ENCODE assay signal across 21 cellular contexts in the genomic region with DNA sequence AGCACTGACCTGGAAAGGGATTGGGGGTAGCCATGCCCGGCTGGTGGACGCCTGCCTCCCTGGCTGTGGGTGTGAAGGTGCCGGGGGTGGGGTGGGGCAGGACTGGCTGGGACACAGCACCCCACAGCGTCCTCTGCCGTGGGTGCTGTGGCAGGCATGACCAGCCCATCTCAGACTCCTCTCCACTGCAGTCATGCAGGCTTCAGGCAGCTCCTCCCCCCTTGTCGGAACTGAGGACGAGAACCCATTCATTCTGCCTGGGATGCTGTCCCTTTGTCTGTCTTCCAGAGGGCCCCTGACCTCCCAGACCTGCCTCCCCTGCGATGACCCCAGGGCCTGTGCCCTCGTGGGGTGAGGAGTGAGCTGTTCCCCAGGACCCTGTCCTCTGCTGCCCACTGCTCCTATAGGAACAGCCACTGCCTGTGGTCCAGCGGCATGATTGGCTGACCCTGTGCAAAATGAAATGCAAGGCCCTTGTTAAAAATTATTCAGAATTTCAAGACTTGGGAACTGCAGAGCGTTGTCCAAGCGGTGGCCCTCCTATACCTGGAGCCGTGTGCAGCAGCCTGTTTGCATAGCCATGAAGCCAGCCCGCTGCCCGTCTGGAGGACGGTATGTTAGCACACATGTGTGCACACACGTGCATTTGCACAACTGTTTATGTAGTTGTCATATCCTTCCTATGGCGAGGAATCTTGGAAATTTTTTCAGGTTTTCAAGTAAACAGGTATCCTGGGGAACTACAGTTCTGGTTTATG.
DNase-seq lines count a peak whose midpoint lies in the region; ATAC-seq, FAIRE-seq and TF ChIP-seq lines count a peak whose summit lies in the region.
"Had no signal": no experiment of that assay in that cellular context is flagged by ENCODE, and none has a peak within 500 bp of the region (broad histone marks: within the 10 kb centered on the region; RNA-seq: fewer than 3 reads in every experiment).

No MANE protein-coding gene starts in this region.

- H2BK20ac ChIP-seq in H1 (ENCODE audit: low read length): no peak overlapping the region

- intact Hi-C loops in Right ventricle myocardium superior (cut with DNase I): no loop called here
- intact Hi-C loops in heart right ventricle (cut with DNase I): no loop called here
- intact Hi-C loops in aorta (cut with DNase I): no loop called here

- H3K36me3 ChIP-seq in heart right ventricle (no peaks in the 10 kb centered on the region), H1 (ENCODE audit: control insufficient read depth in 2 of 4, insufficient read depth in 4 of 4, low read length in 3 of 4) (no peaks in the 10 kb centered on the region), neuronal stem cell (replicated peaks in 1 of 2; ENCODE audit: control insufficient read depth in 2 of 2, insufficient read depth in 2 of 2, low read length in 2 of 2) (peaks cover 0 to 2% of the 10 kb centered on the region in 2 donors), aorta (ENCODE audit: control insufficient read depth in 1 of 2, insufficient read depth in 2 of 2, low read length in 1 of 2) (no peaks in the 10 kb centered on the region)
- H3K36me3 ChIP-seq: BLaER1 treated with 17β-estradiol and CSF1 and Interleukin-3, amounts not matched to agents 10 nM and 100 nM had no signal

- H2BK12ac ChIP-seq in H1 (ENCODE audit: low read depth, low read length) (no peak overlapping the region), neuronal stem cell (ENCODE audit: low read length) (no peak overlapping the region)

- H3K27ac ChIP-seq in heart right ventricle (no peak overlapping the region), H1 (ENCODE audit: low read depth, low read length) (no peak overlapping the region), neuronal stem cell (replicated peaks; ENCODE audit: low read length) (no peak overlapping the region), aorta (ENCODE audit: low read depth in 1 of 2, low read length in 2 of 2) (no peak overlapping the region), coronary artery (no peak overlapping the region)
- H3K27ac ChIP-seq: A549, GM23248 had no signal

- POLR2A ChIA-PET in H1 (lab: Charles Lee; ENCODE audit: partially characterized antibody): no interaction called here

- 0 out of 2 replicates have a peak overlapping the region, but pooled peaks have one; percentile 62 for H4K8ac ChIP-seq in H1 (ENCODE audit: extremely low read depth, insufficient read depth, low read length)
- H4K8ac ChIP-seq in neuronal stem cell (ENCODE audit: low read depth, low read length): no peak overlapping the region

- CTCF ChIA-PET in H1 (lab: Charles Lee; ENCODE audit: partially characterized antibody): no interaction called here

- H3K4me1 ChIP-seq in heart right ventricle: no peaks in the 10 kb centered on the region
- H3K4me1 ChIP-seq in H1 (replicated peaks in 1 of 4; ENCODE audit: control insufficient read depth in 3 of 4, insufficient read depth in 4 of 4, low read length in 3 of 4): peaks cover 0 to 8% (median 1%) of the 10 kb centered on the region in 4 experiments; a peak in 2 of 7 replicates
- peaks cover 31 to 51% of the 10 kb centered on the region in 2 donors for H3K4me1 ChIP-seq in neuronal stem cell (ENCODE audit: control insufficient read depth in 2 of 2, insufficient read depth in 1 of 2, low read depth in 1 of 2, low read length in 2 of 2)
- no peaks in the 10 kb centered on the region for H3K4me1 ChIP-seq in aorta (ENCODE audit: control insufficient read depth in 1 of 2, insufficient read depth in 2 of 2, low read length in 2 of 2)
- H3K4me1 ChIP-seq: A549 had no signal

- no peak overlapping the region for H2BK120ac ChIP-seq in H1 (replicated peaks; ENCODE audit: low read depth, low read length)
- no peak overlapping the region for H2BK120ac ChIP-seq in neuronal stem cell (ENCODE audit: low read depth, low read length)

- H3K79me2 ChIP-seq in H1 (ENCODE audit: control insufficient read depth in 1 of 2, insufficient read depth in 2 of 2, low read length in 2 of 2): no peaks in the 10 kb centered on the region

- 0 out of 2 replicates have a peak, but pooled peaks cover 2% of the 10 kb centered on the region for H3K23me2 ChIP-seq in H1 (ENCODE audit: low read depth, low read length)

- no peak overlapping the region for H2BK15ac ChIP-seq in H1 (ENCODE audit: low read length)
- H2BK15ac ChIP-seq in neuronal stem cell (ENCODE audit: low read length): peak overlapping the region; percentile 37

- H2AK5ac ChIP-seq in H1 (ENCODE audit: low read depth, low read length) (no peak overlapping the region), neuronal stem cell (ENCODE audit: low read depth, low read length) (peak overlapping the region; percentile 86)

- H3K4me3 ChIP-seq in heart right ventricle (no peak overlapping the region), H1 (ENCODE audit: extremely low read depth in 1 of 4, insufficient read depth in 2 of 4, low read depth in 3 of 4, low read length in 4 of 4) (no peak overlapping the region), neuronal stem cell (ENCODE audit: low read length in 2 of 2) (no peak overlapping the region), aorta (ENCODE audit: low read length in 2 of 2) (no peak overlapping the region), coronary artery (no peak overlapping the region)
- H3K4me3 ChIP-seq: A549; BLaER1 treated with 17β-estradiol and CSF1 and Interleukin-3, amounts not matched to agents 10 nM and 100 nM; GM12878; GM23248; K562 had no signal

- H3K79me1 ChIP-seq in H1 (ENCODE audit: low read depth, low read length): peaks cover 3% of the 10 kb centered on the region
- peaks cover 12% of the 10 kb centered on the region for H3K79me1 ChIP-seq in neuronal stem cell (ENCODE audit: low read depth, low read length)

- no peak overlapping the region for H4K5ac ChIP-seq in H1 (ENCODE audit: insufficient read length, low read depth, low read length)

- no peak for FAIRE-seq in H1 (lab: Jason Lieb, UNC)
- FAIRE-seq: A549, GM12878, K562 had no signal

- no peak for TF ChIP-seq RAD21 in H1 (IDR thresholded peaks at IDR 0.05 in 1 of 2, conservative IDR thresholded peaks at IDR 0.05 in 1 of 2; ENCODE audit: low read depth in 2 of 2, low read length in 2 of 2)

- H4K91ac ChIP-seq in H1 (replicated peaks; ENCODE audit: insufficient read length, low read length) (no peak overlapping the region), neuronal stem cell (ENCODE audit: low read depth, low read length, poor library complexity) (no peak overlapping the region)

- H3K56ac ChIP-seq in H1 (replicated peaks; ENCODE audit: insufficient read length, low read depth, low read length): no peak overlapping the region

- H3K9ac ChIP-seq in H1 (replicated peaks in 1 of 4; ENCODE audit: extremely low read depth in 1 of 4, low read depth in 3 of 4, low read length in 3 of 4): no peak overlapping the region
- H3K9ac ChIP-seq in neuronal stem cell (ENCODE audit: low read depth, low read length, poor library complexity): peak overlapping the region; percentile 64
- H3K9ac ChIP-seq: GM23248 had no signal

- no peak overlapping the region for H3K4ac ChIP-seq in H1 (replicated peaks; ENCODE audit: insufficient read length, low read depth, low read length)
- no peak overlapping the region for H3K4ac ChIP-seq in neuronal stem cell (ENCODE audit: low read length)

- TF ChIP-seq EP300 in H1 (IDR thresholded peaks at IDR 0.05; ENCODE audit: borderline replicate concordance in 1 of 2, low read depth in 2 of 2, low read length in 2 of 2): no peak

- no peak overlapping the region for H3K14ac ChIP-seq in H1 (ENCODE audit: insufficient read length)
- peak overlapping the region; percentile 57 for H3K14ac ChIP-seq in neuronal stem cell (ENCODE audit: low read length)

- H2BK5ac ChIP-seq in H1 (ENCODE audit: low read depth, low read length): no peak overlapping the region
- H2BK5ac ChIP-seq in neuronal stem cell (ENCODE audit: low read length): no peak overlapping the region

- no peak overlapping the region for H3K23ac ChIP-seq in H1 (ENCODE audit: insufficient read length)
- no peak overlapping the region for H3K23ac ChIP-seq in neuronal stem cell (ENCODE audit: low read depth, low read length, poor library complexity)

- WGBS in heart right ventricle, 2 donors: 70 to 73% methylated on average over 18 of the region's 18 CpGs
- WGBS in H1 (ENCODE audit: extremely low coverage in 1 of 2, insufficient coverage in 1 of 2, insufficient read length in 1 of 2, insufficient replicate concordance in 2 of 2, low coverage in 1 of 2, low lambda C conversion rate in 2 of 2, missing lambda C conversion rate in 1 of 2), 2 experiments: 82% methylated on average over 18 of the region's 18 CpGs; no CpG with 5 or more reads in 1 of the 2 experiments
- WGBS in neuronal stem cell (ENCODE audit: extremely low coverage in 2 of 2, insufficient read length in 2 of 2, insufficient replicate concordance in 1 of 2), 2 donors: no CpG with 5 or more reads among the region's 18 CpGs
- WGBS in aorta, 2 donors: 81 to 85% methylated on average over 18 of the region's 18 CpGs

- peaks cover 4 to 17% of the 10 kb centered on the region in 2 experiments for H4K20me1 ChIP-seq in H1 (replicated peaks in 1 of 2; ENCODE audit: control insufficient read depth in 1 of 2, insufficient read depth in 2 of 2, low read length in 2 of 2)

- no peak for TF ChIP-seq POLR2A in H1 (IDR thresholded peaks at IDR 0.05; ENCODE audit: control extremely low read depth in 1 of 2, low read depth in 2 of 2, low read length in 2 of 2)

- H2AFZ ChIP-seq in H1 (ENCODE audit: low read length) (no peak overlapping the region), neuronal stem cell (ENCODE audit: low read length) (no peak overlapping the region)
- H2AFZ ChIP-seq: GM23248 had no signal

- H3K18ac ChIP-seq in H1 (ENCODE audit: extremely low read depth, low read length) (no peak overlapping the region), neuronal stem cell (ENCODE audit: low read length) (peak overlapping the region; percentile 92)

- peaks cover 0 to 18% (median 4%) of the 10 kb centered on the region in 7 donors for H3K27me3 ChIP-seq in heart right ventricle
- H3K27me3 ChIP-seq in H1 (replicated peaks in 1 of 4; ENCODE audit: control insufficient read depth in 3 of 4, extremely low read depth in 1 of 4, insufficient read depth in 3 of 4, low read length in 3 of 4): no peaks in the 10 kb centered on the region; a peak in 1 of 7 replicates
- peaks cover 0 to 2% (median 0%) of the 10 kb centered on the region in 3 experiments for H3K27me3 ChIP-seq in neuronal stem cell (ENCODE audit: control insufficient read depth in 3 of 3, insufficient read depth in 3 of 3, low read depth in 1 of 3, low read length in 3 of 3)
- no peaks in the 10 kb centered on the region for H3K27me3 ChIP-seq in aorta (ENCODE audit: control insufficient read depth in 1 of 2, insufficient read depth in 2 of 2, low read length in 1 of 2)
- H3K27me3 ChIP-seq: BLaER1 treated with 17β-estradiol and CSF1 and Interleukin-3, amounts not matched to agents 10 nM and 100 nM had no signal

- ATAC-seq in Right ventricle myocardium superior (ENCODE audit: poor library complexity) (no peak), heart right ventricle (no peak), aorta (ENCODE audit: low FRiP score) (no peak), GM21390 (IDR thresholded peaks at IDR 0.05; ENCODE audit: unreplicated experiment) (no peak)
- ATAC-seq: A549, GM12878, K562 had no signal

- H3K4me2 ChIP-seq in H1 (ENCODE audit: insufficient read depth in 1 of 2, low read depth in 2 of 2, low read length in 2 of 2) (no peak overlapping the region), neuronal stem cell (ENCODE audit: insufficient read depth, low read length, poor library complexity, severe bottlenecking) (no peak overlapping the region)
- H3K4me2 ChIP-seq: A549 had no signal

- DNase-seq in Right ventricle myocardium superior (peak; percentile 22), heart right ventricle (no peak), H1 (ENCODE audit: low read depth in 1 of 2, low spot score in 2 of 2) (no peak), neuronal stem cell (ENCODE audit: low spot score) (no peak), aorta (peak; percentile 26 to 42), coronary artery (ENCODE audit: low spot score) (no peak)
- DNase-seq: DMS 273 treated with DMSO at 0.1 percent for 48 hours, GDM1, GM23248, MV-4-11, NCI-H1417 treated with DMSO at 0.1 percent for 48 hours, NCI-H2029 treated with DMSO at 0.1 percent for 48 hours, NCI-H2171 treated with DMSO at 0.1 percent for 48 hours, NCI-H446 treated with DMSO at 0.1 percent for 48 hours, NCI-H748 treated with DMSO at 0.1 percent for 48 hours, OCI-M1 had no signal

- no peaks in the 10 kb centered on the region for H3K9me3 ChIP-seq in heart right ventricle
- H3K9me3 ChIP-seq in H1 (ENCODE audit: insufficient read depth in 2 of 2, low read depth in 1 of 2, low read length in 1 of 2): no peaks in the 10 kb centered on the region
- peaks cover 0 to 2% of the 10 kb centered on the region in 2 donors for H3K9me3 ChIP-seq in neuronal stem cell (replicated peaks in 1 of 2; ENCODE audit: control insufficient read depth in 2 of 2, insufficient read depth in 1 of 2, low read depth in 1 of 2, low read length in 2 of 2)
- no peaks in the 10 kb centered on the region for H3K9me3 ChIP-seq in aorta (ENCODE audit: control insufficient read depth, low read length)
- H3K9me3 ChIP-seq: A549; BLaER1 treated with 17β-estradiol and CSF1 and Interleukin-3, amounts not matched to agents 10 nM and 100 nM had no signal

- TF ChIP-seq CTCF in heart right ventricle (IDR thresholded peaks at IDR 0.05) (no peak), H1 (IDR thresholded peaks at IDR 0.05; ENCODE audit: control extremely low read depth in 1 of 3, insufficient read depth in 1 of 3, low read depth in 1 of 3, low read length in 3 of 3) (no peak), coronary artery (IDR thresholded peaks at IDR 0.05) (no peak)

Comparison
In these comparisons a context has a peak if more than half of its experiments do, and no peak if none do; other contexts are left out.
1. DNase-seq: peak in Right ventricle myocardium superior (single experiment) and aorta (2 of 2); none in heart right ventricle (0 of 2), H1 (0 of 2), neuronal stem cell (single experiment) and coronary artery (single experiment).